Comparison of ENCODE assay signal across 26 cellular contexts in the genomic region with DNA sequence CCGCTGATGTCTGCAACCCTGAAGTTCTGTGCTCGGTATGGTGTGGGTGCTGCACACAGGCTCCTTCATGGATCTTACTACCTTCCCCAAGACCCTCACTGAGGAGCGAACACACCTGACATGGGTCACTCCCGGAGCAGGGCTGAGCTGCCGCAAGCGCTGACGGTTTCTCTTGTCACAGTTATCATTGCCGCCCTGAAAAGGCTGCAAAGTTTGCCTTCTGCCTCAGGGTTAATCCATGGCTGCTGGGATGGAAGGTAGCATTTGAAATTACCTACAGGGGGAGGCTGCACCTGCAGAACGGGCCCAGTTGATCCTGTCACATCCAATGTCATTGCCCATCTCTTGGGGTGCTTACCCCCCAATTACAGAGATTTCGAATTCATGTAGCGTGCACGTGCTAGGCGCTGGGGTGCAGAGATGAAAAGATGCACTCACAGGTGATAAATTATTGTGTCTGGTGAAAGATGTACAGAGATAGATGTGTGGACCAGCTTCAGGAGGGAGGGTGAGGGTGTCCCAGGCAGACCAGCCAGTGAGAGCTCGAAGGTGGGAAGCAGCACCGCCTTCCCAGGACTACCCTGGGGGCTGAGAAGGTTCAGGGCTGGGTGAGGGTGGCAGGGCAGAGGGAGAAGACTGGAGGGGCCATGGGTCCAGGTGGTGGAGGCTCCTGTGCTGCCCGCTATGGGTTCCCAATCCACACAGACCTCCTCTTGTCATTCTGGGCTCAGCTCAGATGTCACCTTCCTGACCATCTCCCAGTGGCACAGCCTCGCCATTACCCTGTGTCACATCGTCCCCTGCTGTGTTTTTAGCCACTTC.
A peak's percentile ranks its signal among the peaks of the same experiment; 100 is the strongest.
DNase-seq lines count a peak whose midpoint lies in the region; ATAC-seq and TF ChIP-seq lines count a peak whose summit lies in the region.
"Had no signal": no experiment of that assay in that cellular context is flagged by ENCODE, and none has a peak within 500 bp of the region (broad histone marks: within the 10 kb centered on the region; RNA-seq: fewer than 3 reads in every experiment).

No MANE protein-coding gene starts in this region.

- H2AFZ ChIP-seq in osteoblast (ENCODE audit: low read length): no peak overlapping the region
- H2AFZ ChIP-seq: parathyroid adenoma had no signal

- DNase-seq in cardiac septum (ENCODE audit: low spot score): peak; percentile 49
- no peak for DNase-seq in left ventricle myocardium superior
- DNase-seq in endodermal cell: peak; percentile 28
- DNase-seq in osteoblast (ENCODE audit: insufficient read length, low spot score, missing footprints): peak; percentile 56
- DNase-seq in psoas muscle: no peak
- no peak for DNase-seq in activated naive CD8-positive, alpha-beta T cell treated with anti-CD3 and anti-CD28 coated beads, Interleukin-2, amount 50 U/mL, for 24 hours
- no peak for DNase-seq in NCI-H1436 (lab: John Stamatoyannopoulos, UW)
- DNase-seq: ACHN; activated CD4-positive, alpha-beta T cell treated with anti-CD3 and anti-CD28 coated beads, Interleukin-2, amount 50 U/mL, for 4 hours; activated naive CD4-positive, alpha-beta T cell treated with anti-CD3 and anti-CD28 coated beads for 36 hours; activated T-cell treated with anti-CD3 and anti-CD28 coated beads, Interleukin-2, amount 50 U/mL, for 24 hours; amniotic stem cell; dermis blood vessel endothelial cell; DMS79; GF-D8; NCI-H2081 treated with DMSO at 0.1 percent for 48 hours; NCI-H446 treated with DMSO at 0.1 percent for 48 hours; OCI-M1; Right ventricle myocardium superior; sigmoid colon; stimulated activated CD4-positive, alpha-beta T cell treated with anti-CD3 and anti-CD28 coated beads, Interleukin-15, amount 100 ng/mL, for 24 hours; WERI-Rb-1 had no signal

- H3K27ac ChIP-seq in endodermal cell (ENCODE audit: low read depth, low read length) (no peak overlapping the region), osteoblast (ENCODE audit: low read depth, low read length) (no peak overlapping the region), psoas muscle (no peak overlapping the region)
- H3K27ac ChIP-seq: breast epithelium, parathyroid adenoma, sigmoid colon, WERI-Rb-1 had no signal

- H3K27me3 ChIP-seq in endodermal cell (ENCODE audit: control insufficient read depth, insufficient read depth, low read length, poor library complexity, severe bottlenecking) (no peaks in the 10 kb centered on the region), osteoblast (ENCODE audit: insufficient read depth, low read length) (no peaks in the 10 kb centered on the region), psoas muscle (ENCODE audit: insufficient read depth in 3 of 3, low read length in 2 of 3) (no peaks in the 10 kb centered on the region)
- H3K27me3 ChIP-seq: sigmoid colon had no signal

- H3K27me3 Mint-ChIP-seq in endodermal cell (ENCODE audit: insufficient read depth): peaks cover 6% of the 10 kb centered on the region
- no peaks in the 10 kb centered on the region for H3K27me3 Mint-ChIP-seq in activated naive CD8-positive, alpha-beta T cell treated with anti-CD3 and anti-CD28 coated beads, Interleukin-2, amount 50 U/mL, for 24 hours

- no peaks in the 10 kb centered on the region for H3K9me3 Mint-ChIP-seq in endodermal cell
- H3K9me3 Mint-ChIP-seq in activated naive CD8-positive, alpha-beta T cell treated with anti-CD3 and anti-CD28 coated beads, Interleukin-2, amount 50 U/mL, for 24 hours: no peaks in the 10 kb centered on the region
- H3K9me3 Mint-ChIP-seq: activated naive CD4-positive, alpha-beta T cell treated with anti-CD3 and anti-CD28 coated beads for 36 hours; activated T-cell treated with anti-CD3 and anti-CD28 coated beads, Interleukin-2, amount 50 U/mL, for 24 hours; mesothelial cell of epicardium; naive thymus-derived CD8-positive, alpha-beta T cell had no signal

- peaks cover 4% of the 10 kb centered on the region for H3K4me1 Mint-ChIP-seq in endodermal cell
- no peaks in the 10 kb centered on the region for H3K4me1 Mint-ChIP-seq in activated naive CD8-positive, alpha-beta T cell treated with anti-CD3 and anti-CD28 coated beads, Interleukin-2, amount 50 U/mL, for 24 hours
- H3K4me1 Mint-ChIP-seq: mesothelial cell of epicardium; naive thymus-derived CD8-positive, alpha-beta T cell had no signal

- 85 to 90% methylated on average over 14 to 18 of the region's 18 CpGs for WGBS in endodermal cell (ENCODE audit: insufficient coverage in 1 of 2, insufficient read length in 1 of 2), 2 experiments
- 87 to 97% (median 88%) methylated on average over 17 to 18 of the region's 18 CpGs for WGBS in psoas muscle, 3 donors

- no peak overlapping the region for H3K9ac ChIP-seq in endodermal cell (ENCODE audit: extremely low read depth, low read length, poor library complexity, severe bottlenecking)
- H3K9ac ChIP-seq: parathyroid adenoma had no signal

- no peak overlapping the region for H3K4me3 Mint-ChIP-seq in endodermal cell
- no peak overlapping the region for H3K4me3 Mint-ChIP-seq in activated naive CD8-positive, alpha-beta T cell treated with anti-CD3 and anti-CD28 coated beads, Interleukin-2, amount 50 U/mL, for 24 hours
- H3K4me3 Mint-ChIP-seq: activated naive CD4-positive, alpha-beta T cell treated with anti-CD3 and anti-CD28 coated beads for 36 hours; activated T-cell treated with anti-CD3 and anti-CD28 coated beads, Interleukin-2, amount 50 U/mL, for 24 hours; mesothelial cell of epicardium; naive thymus-derived CD8-positive, alpha-beta T cell had no signal

- TF ChIP-seq CTCF in endodermal cell (conservative IDR thresholded peaks at IDR 0.05) (no peak), osteoblast (IDR thresholded peaks at IDR 0.05; ENCODE audit: extremely low read depth, low read depth, low read length) (no peak), psoas muscle (IDR thresholded peaks at IDR 0.05) (no peak)

- H3K27ac Mint-ChIP-seq in endodermal cell: no peak overlapping the region
- no peak overlapping the region for H3K27ac Mint-ChIP-seq in activated naive CD8-positive, alpha-beta T cell treated with anti-CD3 and anti-CD28 coated beads, Interleukin-2, amount 50 U/mL, for 24 hours
- H3K27ac Mint-ChIP-seq: activated naive CD4-positive, alpha-beta T cell treated with anti-CD3 and anti-CD28 coated beads for 36 hours; activated T-cell treated with anti-CD3 and anti-CD28 coated beads, Interleukin-2, amount 50 U/mL, for 24 hours; mesothelial cell of epicardium; naive thymus-derived CD8-positive, alpha-beta T cell had no signal

- H3K36me3 ChIP-seq in endodermal cell (ENCODE audit: control insufficient read depth, insufficient read depth, low read length): no peaks in the 10 kb centered on the region
- no peaks in the 10 kb centered on the region for H3K36me3 ChIP-seq in osteoblast (ENCODE audit: insufficient read depth, low read length)
- no peaks in the 10 kb centered on the region for H3K36me3 ChIP-seq in psoas muscle (ENCODE audit: insufficient read depth in 1 of 2, low read depth in 1 of 2)
- H3K36me3 ChIP-seq: breast epithelium, sigmoid colon, WERI-Rb-1 had no signal

- intact Hi-C loops in cardiac septum (cut with DNase I) (no loop called here), left ventricle myocardium superior (cut with micrococcal nuclease) (no loop called here), psoas muscle (cut with DNase I) (no loop called here)

- H3K4me1 ChIP-seq in endodermal cell (ENCODE audit: control insufficient read depth, insufficient read depth, low read length): no peaks in the 10 kb centered on the region
- no peaks in the 10 kb centered on the region for H3K4me1 ChIP-seq in osteoblast (ENCODE audit: insufficient read depth, low read length)
- H3K4me1 ChIP-seq in psoas muscle: no peaks in the 10 kb centered on the region
- H3K4me1 ChIP-seq: breast epithelium, parathyroid adenoma, sigmoid colon had no signal

- H3K79me2 ChIP-seq in osteoblast (ENCODE audit: insufficient read depth, low read length): no peaks in the 10 kb centered on the region
- H3K79me2 ChIP-seq: parathyroid adenoma had no signal

- H3K4me3 ChIP-seq in endodermal cell (ENCODE audit: low read length): no peak overlapping the region
- H3K4me3 ChIP-seq in osteoblast (ENCODE audit: insufficient read depth, low read length): no peak overlapping the region
- no peak overlapping the region for H3K4me3 ChIP-seq in psoas muscle
- H3K4me3 ChIP-seq: breast epithelium, sigmoid colon had no signal

- no peak overlapping the region for H3K4me2 ChIP-seq in osteoblast (ENCODE audit: insufficient read depth, low read length)

- no peaks in the 10 kb centered on the region for H3K36me3 Mint-ChIP-seq in endodermal cell (ENCODE audit: low read depth)
- H3K36me3 Mint-ChIP-seq in activated naive CD8-positive, alpha-beta T cell treated with anti-CD3 and anti-CD28 coated beads, Interleukin-2, amount 50 U/mL, for 24 hours (ENCODE audit: low read depth): no peaks in the 10 kb centered on the region
- H3K36me3 Mint-ChIP-seq: mesothelial cell of epicardium; naive thymus-derived CD8-positive, alpha-beta T cell had no signal

- H3K9me3 ChIP-seq in endodermal cell (ENCODE audit: control insufficient read depth, low read length) (peaks cover 3% of the 10 kb centered on the region), osteoblast (ENCODE audit: low read depth, low read length) (no peaks in the 10 kb centered on the region), psoas muscle (no peaks in the 10 kb centered on the region)
- H3K9me3 ChIP-seq: breast epithelium, sigmoid colon had no signal

- no peaks in the 10 kb centered on the region for H4K20me1 ChIP-seq in osteoblast (ENCODE audit: insufficient read depth, low read length)

- no peak for ATAC-seq in left ventricle myocardium superior
- no peak for ATAC-seq in psoas muscle
- ATAC-seq in activated naive CD8-positive, alpha-beta T cell treated with anti-CD3 and anti-CD28 coated beads, Interleukin-2, amount 50 U/mL, for 24 hours: no peak
- ATAC-seq: naive thymus-derived CD8-positive, alpha-beta T cell had no signal

Comparison
In these comparisons a context has a peak if more than half of its experiments do, and no peak if none do; other contexts are left out.
1. DNase-seq: peak in cardiac septum (single experiment), endodermal cell (single experiment) and osteoblast (single experiment); none in left ventricle myocardium superior (single experiment), psoas muscle (0 of 2), activated naive CD8-positive, alpha-beta T cell treated with anti-CD3 and anti-CD28 coated beads, Interleukin-2, amount 50 U/mL, for 24 hours (single experiment) and NCI-H1436 (single experiment).